10 cellular contexts compared by ENCODE assay signal in genomic region chr1:221939598-221939997, GRCh38.
A peak's percentile ranks its signal among the peaks of the same experiment; 100 is the strongest.
DNase-seq lines count a peak whose midpoint lies in the region; ATAC-seq and TF ChIP-seq lines count a peak whose summit lies in the region.
"Had no signal": no experiment of that assay in that cellular context is flagged by ENCODE, and none has a peak within 500 bp of the region (broad histone marks: within the 10 kb centered on the region; RNA-seq: fewer than 3 reads in every experiment).

No MANE protein-coding gene starts in this region.

- H3K27me3 ChIP-seq in endodermal cell (ENCODE audit: control insufficient read depth, insufficient read depth, low read length, poor library complexity, severe bottlenecking), result no peaks in the 10 kb centered on the region
- no peaks in the 10 kb centered on the region for H3K27me3 ChIP-seq in psoas muscle (ENCODE audit: insufficient read depth in 3 of 3, low read length in 2 of 3)
- H3K27me3 ChIP-seq in neural progenitor cell, result no peaks in the 10 kb centered on the region

- no peaks in the 10 kb centered on the region for H4K20me1 ChIP-seq in neural progenitor cell (ENCODE audit: low read depth)

- no peaks in the 10 kb centered on the region for H3K79me2 ChIP-seq in neural progenitor cell (ENCODE audit: low read depth)

- H3K27ac ChIP-seq in endodermal cell (ENCODE audit: low read depth, low read length) (no peak overlapping the region), psoas muscle (no peak overlapping the region), neural progenitor cell (no peak overlapping the region)

- no peak overlapping the region for H3K4me2 ChIP-seq in neural progenitor cell

- H3K36me3 Mint-ChIP-seq in endodermal cell (ENCODE audit: low read depth), result peaks cover 5% of the 10 kb centered on the region
- no peaks in the 10 kb centered on the region for H3K36me3 Mint-ChIP-seq in neural progenitor cell

- H3K36me3 ChIP-seq in endodermal cell (ENCODE audit: control insufficient read depth, insufficient read depth, low read length), result no peaks in the 10 kb centered on the region
- no peaks in the 10 kb centered on the region for H3K36me3 ChIP-seq in psoas muscle (ENCODE audit: insufficient read depth in 1 of 2, low read depth in 1 of 2)
- no peaks in the 10 kb centered on the region for H3K36me3 ChIP-seq in neural progenitor cell

- TF ChIP-seq CTCF in endodermal cell (conservative IDR thresholded peaks at IDR 0.05) (peak; percentile 37), psoas muscle (IDR thresholded peaks at IDR 0.05) (no peak), neural progenitor cell (IDR thresholded peaks at IDR 0.05) (no peak)

- 86 to 93% methylated on average over 2 of the region's 2 CpGs for WGBS in endodermal cell (ENCODE audit: insufficient coverage in 1 of 2, insufficient read length in 1 of 2), 2 experiments
- 44 to 51% (median 51%) methylated on average over 2 of the region's 2 CpGs for WGBS in psoas muscle, 3 donors

- H2AFZ ChIP-seq in neural progenitor cell (replicated peaks), result no peak overlapping the region

- ATAC-seq in GM18867 (IDR thresholded peaks at IDR 0.05; ENCODE audit: unreplicated experiment) (peak; percentile 92), HG02588 (IDR thresholded peaks at IDR 0.05; ENCODE audit: unreplicated experiment) (peak; percentile 88), psoas muscle (no peak)

- no peaks in the 10 kb centered on the region for H3F3A ChIP-seq in neural progenitor cell (ENCODE audit: low read depth)

- intact Hi-C loops in psoas muscle (cut with DNase I), result no loop called here

- H3K9me3 Mint-ChIP-seq in endodermal cell (peaks cover 5% of the 10 kb centered on the region), neural progenitor cell (no peaks in the 10 kb centered on the region)

- peaks cover 5% of the 10 kb centered on the region for H3K4me1 ChIP-seq in endodermal cell (ENCODE audit: control insufficient read depth, insufficient read depth, low read length)
- no peaks in the 10 kb centered on the region for H3K4me1 ChIP-seq in psoas muscle
- H3K4me1 ChIP-seq in neural progenitor cell, result no peaks in the 10 kb centered on the region

- H3K9me3 ChIP-seq in endodermal cell (ENCODE audit: control insufficient read depth, low read length), result peaks cover 14% of the 10 kb centered on the region
- peaks cover 4% of the 10 kb centered on the region for H3K9me3 ChIP-seq in psoas muscle
- no peaks in the 10 kb centered on the region for H3K9me3 ChIP-seq in neural progenitor cell (ENCODE audit: low read depth)

- H3K4me3 ChIP-seq in Jurkat, Clone E6-1 (ENCODE audit: low read length), result no peak overlapping the region
- no peak overlapping the region for H3K4me3 ChIP-seq in endodermal cell (ENCODE audit: low read length)
- no peak overlapping the region for H3K4me3 ChIP-seq in psoas muscle
- no peak overlapping the region for H3K4me3 ChIP-seq in neural progenitor cell

- H3K4me3 Mint-ChIP-seq in endodermal cell (no peak overlapping the region), neural progenitor cell (no peak overlapping the region)

- H3K27me3 Mint-ChIP-seq in endodermal cell (ENCODE audit: insufficient read depth) (no peaks in the 10 kb centered on the region), neural progenitor cell (ENCODE audit: insufficient read depth, low read depth) (peaks cover 2% of the 10 kb centered on the region)

- H3K27ac Mint-ChIP-seq in endodermal cell, result no peak overlapping the region
- H3K27ac Mint-ChIP-seq in neural progenitor cell, result no peak overlapping the region

- peak; percentile 30 for DNase-seq in Jurkat, Clone E6-1 (ENCODE audit: low read depth, low spot score)
- DNase-seq in endodermal cell (no peak), NK-92 (lab: John Stamatoyannopoulos, UW; ENCODE audit: unreplicated experiment) (no peak), NCI-H1417 treated with DMSO at 0.1 percent for 48 hours (lab: John Stamatoyannopoulos, UW) (no peak), psoas muscle (no peak), neural progenitor cell (ENCODE audit: low spot score) (no peak)
- DNase-seq: NCI-H187; stimulated activated CD4-positive, alpha-beta T cell treated with anti-CD3 and anti-CD28 coated beads, Interleukin-4, amount 100 ng/mL, for 24 hours had no signal

- H3K4me1 Mint-ChIP-seq in endodermal cell, result peaks cover 11% of the 10 kb centered on the region
- H3K4me1 Mint-ChIP-seq in neural progenitor cell, result peaks cover 4% of the 10 kb centered on the region

- H3K9ac ChIP-seq in endodermal cell (ENCODE audit: extremely low read depth, low read length, poor library complexity, severe bottlenecking) (no peak overlapping the region), neural progenitor cell (no peak overlapping the region)

Comparison
In these comparisons a context has a peak if more than half of its experiments do, and no peak if none do; other contexts are left out.
1. ATAC-seq: peak in GM18867 (single experiment) and HG02588 (single experiment); none in psoas muscle (0 of 4).